ENCODE assay signal across 8 cellular contexts in genomic region chr1:66481215-66481614, GRCh38. TPM values are rescaled to one million over a fixed set of nuclear protein-coding genes. Genes with fewer than 3 reads are reported as not detected.
DNase-seq lines count a peak whose midpoint lies in the region; TF ChIP-seq lines count a peak whose summit lies in the region.
"Not testable (repeated sequence)": the region's sequence is repeated elsewhere in the genome, so short reads cannot be mapped to it uniquely, and the experiment has no call there.
"Had no signal": no experiment of that assay in that cellular context is flagged by ENCODE, and none has a peak within 500 bp of the region (broad histone marks: within the 10 kb centered on the region; RNA-seq: fewer than 3 reads in every experiment).

No MANE protein-coding gene starts in this region.

- not testable (repeated sequence) for H3K36me3 Mint-ChIP-seq in endodermal cell (ENCODE audit: low read depth)

- not testable (repeated sequence) for H3K9me3 ChIP-seq in endodermal cell (ENCODE audit: control insufficient read depth, low read length)

- not testable (repeated sequence) for TF ChIP-seq CTCF in endodermal cell (conservative IDR thresholded peaks at IDR 0.05)

- peaks cover 17% of the 10 kb centered on the region for H3K9me3 Mint-ChIP-seq in endodermal cell

- H3K23ac ChIP-seq in mesendoderm (ENCODE audit: low read length) = not testable (repeated sequence)

- not testable (repeated sequence) for H3K27me3 ChIP-seq in endodermal cell (ENCODE audit: control insufficient read depth, insufficient read depth, low read length, poor library complexity, severe bottlenecking); mesendoderm (ENCODE audit: insufficient read depth, low read length, poor library complexity)

- H3K18ac ChIP-seq in mesendoderm (ENCODE audit: low read length) = not testable (repeated sequence)

- not testable (repeated sequence) for H3K27me3 Mint-ChIP-seq in endodermal cell (ENCODE audit: insufficient read depth)

- not testable (repeated sequence) for H2AK5ac ChIP-seq in mesendoderm (ENCODE audit: low read length)

- not testable (repeated sequence) for H2BK15ac ChIP-seq in mesendoderm (replicated peaks; ENCODE audit: low read depth)

- not testable (repeated sequence) for H3K27ac Mint-ChIP-seq in endodermal cell

- H3K36me3 ChIP-seq in endodermal cell (ENCODE audit: control insufficient read depth, insufficient read depth, low read length); mesendoderm (ENCODE audit: control insufficient read depth, insufficient read depth, low read length): not testable (repeated sequence)

- H3K4me2 ChIP-seq in mesendoderm (ENCODE audit: low read length) = not testable (repeated sequence)

- H3K4ac ChIP-seq in mesendoderm (ENCODE audit: low read depth, low read length) = not testable (repeated sequence)

- WGBS in endodermal cell (ENCODE audit: insufficient coverage in 1 of 2, insufficient read length in 1 of 2), 2 experiments = 66 to 70% methylated on average over 2 to 12 of the region's 15 CpGs
- no CpG with 5 or more reads among the region's 15 CpGs for WGBS in mesendoderm (ENCODE audit: extremely low coverage, insufficient coverage, low lambda C conversion rate)

- not testable (repeated sequence) for H3K9ac ChIP-seq in endodermal cell (ENCODE audit: extremely low read depth, low read length, poor library complexity, severe bottlenecking); mesendoderm (ENCODE audit: low read length)

- H3K4me3 Mint-ChIP-seq in endodermal cell = peak overlapping the region; percentile 20

- H3K4me3 ChIP-seq in endodermal cell (ENCODE audit: low read length); mesendoderm (ENCODE audit: low read length): not testable (repeated sequence)

- H3K27ac ChIP-seq in endodermal cell (ENCODE audit: low read depth, low read length); mesendoderm (ENCODE audit: low read depth, low read length): not testable (repeated sequence)

- not testable (repeated sequence) for H3K4me1 ChIP-seq in endodermal cell (ENCODE audit: control insufficient read depth, insufficient read depth, low read length); mesendoderm (ENCODE audit: control insufficient read depth, low read depth, low read length)

- H2BK5ac ChIP-seq in mesendoderm (ENCODE audit: low read length) = not testable (repeated sequence)

- not testable (repeated sequence) for H3K56ac ChIP-seq in mesendoderm (ENCODE audit: low read length)

- H3K4me1 Mint-ChIP-seq in endodermal cell = not testable (repeated sequence)

- not testable (repeated sequence) for H4K5ac ChIP-seq in mesendoderm (ENCODE audit: low read length)

- DNase-seq in ELF-1 (ENCODE audit: low read depth, low spot score) = peak; percentile 68
- peak; percentile 14 to 83 (median 57) for DNase-seq in NCI-H1417 (lab: John Stamatoyannopoulos, UW)
- DNase-seq in NCI-H2171 (lab: John Stamatoyannopoulos, UW) = peak; percentile 74
- peak; percentile 3 to 62 for DNase-seq in NCI-H526 (lab: John Stamatoyannopoulos, UW)
- DNase-seq in SHP77 (lab: John Stamatoyannopoulos, UW) = peak; percentile 69 to 90
- DNase-seq in endodermal cell = peak; percentile 79
- peak; percentile 29 for DNase-seq in mesendoderm

- H3K79me1 ChIP-seq in mesendoderm (ENCODE audit: low read length) = not testable (repeated sequence)

- not testable (repeated sequence) for H3K79me2 ChIP-seq in mesendoderm (ENCODE audit: control insufficient read depth, insufficient read depth, low read length)

- not testable (repeated sequence) for H4K8ac ChIP-seq in mesendoderm (ENCODE audit: low read depth, low read length)

- H2BK120ac ChIP-seq in mesendoderm (ENCODE audit: low read depth, low read length) = not testable (repeated sequence)

RNA-seq across cellular contexts. Expression of gene SGIP1, which starts 52.7 kb away (rescaled TPM):
- 1 to 10 TPM; 3.8 to 9.4 TPM for total RNA-seq in endodermal cell
- polyA plus RNA-seq in endodermal cell (2013, experiment 1 of 2) = 6.1 TPM
- polyA plus RNA-seq in endodermal cell (2013, experiment 2 of 2) = 5.3 TPM
- 0.77 TPM for polyA plus RNA-seq in mesendoderm (2013, experiment 1 of 2)
- polyA plus RNA-seq in mesendoderm (2013, experiment 2 of 2) = 0.84 TPM
- polyA plus RNA-seq: A549 had no signal

Comparison
In these comparisons a context has a peak if more than half of its experiments do, and no peak if none do; other contexts are left out.
1. DNase-seq: peak in every context shown above with its lines; median percentile 80 in SHP77; 79 in endodermal cell; 74 in NCI-H2171; 68 in ELF-1; 57 in NCI-H1417; 32 in NCI-H526; 29 in mesendoderm.